Comparison of ENCODE assay signal across 17 cellular contexts in genomic region chr5:138661991-138662434, GRCh38.
DNase-seq lines count a peak whose midpoint lies in the region; ATAC-seq and TF ChIP-seq lines count a peak whose summit lies in the region.
"Had no signal": no experiment of that assay in that cellular context is flagged by ENCODE, and none has a peak within 500 bp of the region (broad histone marks: within the 10 kb centered on the region; RNA-seq: fewer than 3 reads in every experiment).

No MANE protein-coding gene starts in this region.

- intact Hi-C loops in Right ventricle myocardium inferior (cut with DNase I) (no loop called here), breast epithelium (cut with DNase I; ENCODE audit: low total_unique reads) (no loop called here), posterior vena cava (cut with DNase I) (no loop called here)

- H3K4me3 ChIP-seq in cardiac muscle cell (no peak overlapping the region), MG63 (no peak overlapping the region), breast epithelium (no peak overlapping the region)
- H3K4me3 ChIP-seq: heart left ventricle had no signal

- H3K9me3 ChIP-seq in cardiac muscle cell (ENCODE audit: low read depth), result no peaks in the 10 kb centered on the region
- no peaks in the 10 kb centered on the region for H3K9me3 ChIP-seq in MG63
- H3K9me3 ChIP-seq in breast epithelium, result no peaks in the 10 kb centered on the region
- H3K9me3 ChIP-seq: heart left ventricle had no signal

- no peaks in the 10 kb centered on the region for H3K36me3 ChIP-seq in cardiac muscle cell
- H3K36me3 ChIP-seq in MG63, result no peaks in the 10 kb centered on the region
- H3K36me3 ChIP-seq in breast epithelium, result no peaks in the 10 kb centered on the region
- H3K36me3 ChIP-seq: heart left ventricle had no signal

- peak overlapping the region; percentile 34 for H3K27ac ChIP-seq in cardiac muscle cell
- H3K27ac ChIP-seq in breast epithelium, result peak overlapping the region; percentile 61 to 72
- H3K27ac ChIP-seq: parathyroid adenoma had no signal

- no peak for ATAC-seq in Right ventricle myocardium inferior
- ATAC-seq in GM21737 (IDR thresholded peaks at IDR 0.05; ENCODE audit: unreplicated experiment), result no peak
- ATAC-seq: heart left ventricle; left colon; natural killer cell treated with Interleukin-12 subunit alpha and Interleukin-12 subunit beta and Interleukin-15 and Interleukin-18, amount 100 ng/mL, for 72 hours; sciatic nerve had no signal

- H3K4me1 ChIP-seq in cardiac muscle cell (ENCODE audit: low read depth) (peaks cover 25% of the 10 kb centered on the region), breast epithelium (peaks cover 5 to 8% of the 10 kb centered on the region in 2 donors)

- no peak for DNase-seq in cardiac muscle cell (ENCODE audit: low read depth in 1 of 2, low spot score in 1 of 2)
- DNase-seq in Right ventricle myocardium inferior (ENCODE audit: missing footprints), result no peak
- peak; percentile 47 for DNase-seq in MG63
- DNase-seq in breast epithelium (ENCODE audit: low spot score in 2 of 2), result peak; percentile 35 to 53
- peak; percentile 61 for DNase-seq in posterior vena cava (ENCODE audit: low spot score)
- no peak for DNase-seq in SKM-1 treated with dmso at 0.1 percent for 144 hours (lab: John Stamatoyannopoulos, UW; ENCODE audit: unreplicated experiment)
- no peak for DNase-seq in activated CD4-positive, alpha-beta T cell treated with anti-CD3 and anti-CD28 coated beads, Interleukin-2, amount 50 U/mL, for 48 hours
- DNase-seq: dermis blood vessel endothelial cell, left colon, midbrain, NCI-H1092 treated with DMSO at 0.1 percent for 48 hours, NCI-H748 treated with DMSO at 0.1 percent for 48 hours had no signal

- H3K27me3 ChIP-seq in cardiac muscle cell (no peaks in the 10 kb centered on the region), MG63 (no peaks in the 10 kb centered on the region), breast epithelium (no peaks in the 10 kb centered on the region)
- H3K27me3 ChIP-seq: heart left ventricle had no signal

- no peak for TF ChIP-seq POLR2A in breast epithelium (IDR thresholded peaks at IDR 0.05)

- TF ChIP-seq CTCF in cardiac muscle cell (IDR thresholded peaks at IDR 0.05; ENCODE audit: low read depth, low read length) (no peak), breast epithelium (IDR thresholded peaks at IDR 0.05) (no peak)

Comparison
In these comparisons a context has a peak if more than half of its experiments do, and no peak if none do; other contexts are left out.
1. DNase-seq: peak in MG63 (single experiment), breast epithelium (2 of 2) and posterior vena cava (single experiment); none in cardiac muscle cell (0 of 2), Right ventricle myocardium inferior (single experiment), SKM-1 treated with dmso at 0.1 percent for 144 hours (single experiment) and activated CD4-positive, alpha-beta T cell treated with anti-CD3 and anti-CD28 coated beads, Interleukin-2, amount 50 U/mL, for 48 hours (0 of 2).